Comparison of ENCODE assay signal across 8 cellular contexts in the genomic region with DNA sequence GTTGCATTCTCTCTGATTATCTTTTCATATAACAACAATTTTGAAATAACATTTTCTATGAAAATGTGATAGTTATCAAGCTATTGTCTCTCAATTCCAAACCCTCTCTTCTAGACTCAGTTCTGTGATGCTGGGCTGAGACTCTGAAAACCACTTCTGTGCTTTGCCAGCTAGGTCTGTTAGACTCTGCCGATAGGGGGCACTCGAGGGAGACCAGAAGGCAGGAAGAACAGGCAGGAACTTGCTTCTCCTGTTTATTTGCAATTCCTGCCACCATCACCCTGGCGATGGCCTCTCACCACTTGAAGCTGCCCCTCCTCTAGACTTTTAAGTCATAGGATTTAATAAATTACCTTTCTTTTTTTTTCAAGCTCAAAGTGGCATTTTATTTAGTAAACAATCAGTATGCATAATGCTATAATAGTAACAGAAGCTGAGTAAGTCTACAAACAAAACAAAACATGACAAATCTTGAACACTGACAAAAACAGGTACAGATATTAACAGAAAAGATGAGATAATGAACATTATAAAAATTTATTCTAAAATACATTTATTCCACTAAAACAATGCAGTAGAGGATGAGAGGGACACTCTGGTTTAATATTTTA. TPM values are rescaled to one million over a fixed set of nuclear protein-coding genes. Genes with fewer than 3 reads are reported as not detected.
DNase-seq lines count a peak whose midpoint lies in the region; ATAC-seq and TF ChIP-seq lines count a peak whose summit lies in the region.

No MANE protein-coding gene starts in this region.

- TF ChIP-seq CTCF in Peyer's patch (IDR thresholded peaks at IDR 0.05) = peak in 5 of 6 experiments; percentile 15 to 74 (median 56)
- TF ChIP-seq CTCF in fibroblast of villous mesenchyme (IDR thresholded peaks at IDR 0.05; ENCODE audit: insufficient read depth, low read depth, low read length) = peak; percentile 95
- peak; percentile 14 to 54 (median 36) for TF ChIP-seq CTCF in uterus (IDR thresholded peaks at IDR 0.05)

- TF ChIP-seq POLR2A in Peyer's patch (IDR thresholded peaks at IDR 0.05) (no peak), uterus (IDR thresholded peaks at IDR 0.05) (no peak)

- DNase-seq in Caki2 (ENCODE audit: low read depth) (peak; percentile 42), HuH-7 (ENCODE audit: low spot score) (peak; percentile 75), Peyer's patch (peak; percentile 64 to 90 (median 68)), fibroblast of villous mesenchyme (ENCODE audit: low read depth) (peak; percentile 79), pons (ENCODE audit: low spot score) (peak; percentile 66), uterus (peak; percentile 53 to 62)
- DNase-seq in activated T-cell treated with anti-CD3 and anti-CD28 coated beads, Interleukin-2, amount 50 U/mL, for 72 hours = peak; percentile 80 to 81

- no peaks in the 10 kb centered on the region for H3K27me3 Mint-ChIP-seq in activated T-cell treated with anti-CD3 and anti-CD28 coated beads, Interleukin-2, amount 50 U/mL, for 72 hours (ENCODE audit: low read depth)

- H3K4me1 Mint-ChIP-seq in activated T-cell treated with anti-CD3 and anti-CD28 coated beads, Interleukin-2, amount 50 U/mL, for 72 hours (ENCODE audit: low read depth) = no peaks in the 10 kb centered on the region

- in situ Hi-C loops in Caki2 (cut with HindIII; ENCODE audit: low pct_unique_long_range_greater_than_20kb, low sequenced_read_pairs) = no loop called here

- no peaks in the 10 kb centered on the region for H3K36me3 ChIP-seq in Peyer's patch
- H3K36me3 ChIP-seq in uterus = no peaks in the 10 kb centered on the region

- H3K27ac ChIP-seq in Peyer's patch = no peak overlapping the region
- no peak overlapping the region for H3K27ac ChIP-seq in uterus

- ATAC-seq in GM19467 (IDR thresholded peaks at IDR 0.05; ENCODE audit: unreplicated experiment) = peak; percentile 83
- ATAC-seq in activated T-cell treated with anti-CD3 and anti-CD28 coated beads, Interleukin-2, amount 50 U/mL, for 72 hours (replicated peaks in 1 of 2) = peak; percentile 36 to 62

- no peaks in the 10 kb centered on the region for H3K4me1 ChIP-seq in Peyer's patch
- no peaks in the 10 kb centered on the region for H3K4me1 ChIP-seq in uterus

- H3K9me3 ChIP-seq in Peyer's patch = no peaks in the 10 kb centered on the region
- H3K9me3 ChIP-seq in uterus = no peaks in the 10 kb centered on the region

- no peak overlapping the region for H3K4me3 Mint-ChIP-seq in activated T-cell treated with anti-CD3 and anti-CD28 coated beads, Interleukin-2, amount 50 U/mL, for 72 hours

- H3K9me3 Mint-ChIP-seq in activated T-cell treated with anti-CD3 and anti-CD28 coated beads, Interleukin-2, amount 50 U/mL, for 72 hours = no peaks in the 10 kb centered on the region

- peak overlapping the region; percentile 55 for H3K27ac Mint-ChIP-seq in activated T-cell treated with anti-CD3 and anti-CD28 coated beads, Interleukin-2, amount 50 U/mL, for 72 hours

- H3K27me3 ChIP-seq in Peyer's patch (no peaks in the 10 kb centered on the region), uterus (no peaks in the 10 kb centered on the region)

- no peaks in the 10 kb centered on the region for H3K36me3 Mint-ChIP-seq in activated T-cell treated with anti-CD3 and anti-CD28 coated beads, Interleukin-2, amount 50 U/mL, for 72 hours (ENCODE audit: insufficient read depth in 2 of 2)

- H3K4me3 ChIP-seq in Peyer's patch = no peak overlapping the region
- H3K4me3 ChIP-seq in fibroblast of villous mesenchyme (ENCODE audit: low read depth, low read length) = no peak overlapping the region
- no peak overlapping the region for H3K4me3 ChIP-seq in uterus

- intact Hi-C loops in uterus (cut with DNase I; ENCODE audit: low total_unique reads) = no loop called here

RNA-seq across cellular contexts. Expression of gene RASL11B, which starts 49.7 kb away (rescaled TPM):
- not detected in 2 replicates for total RNA-seq in Caki2 (2014; rRNA removed; shearing (Covaris generic); ENCODE audit: low replicate concordance)
- total RNA-seq in Peyer's patch (under 1 TPM in 1 of 4 donors, not detected in 3; 0.54 TPM), fibroblast of villous mesenchyme (0.43 and 1.3 TPM in 2 replicates), uterus (10 to 100 TPM in 1 of 4 donors, 1 to 10 TPM in 2, under 1 TPM in 1; 0.29 to 36.4 (median 4.4) TPM)
- 1 to 10 TPM in 1 of 2 donors, under 1 TPM in 1; 0.48 to 1.4 TPM for total RNA-seq in activated T-cell treated with anti-CD3 and anti-CD28 coated beads, Interleukin-2, amount 50 U/mL, for 72 hours

Comparison
In these comparisons a context has a peak if more than half of its experiments do, and no peak if none do; other contexts are left out.
1. CTCF ChIP-seq: peak in every context shown above with its lines; median percentile 95 in fibroblast of villous mesenchyme; 56 in Peyer's patch; 36 in uterus.